In genomic region chr17:42436401-42436800, GRCh38 we compare ENCODE assay signal across 8 cellular contexts. TPM values are rescaled to one million over a fixed set of nuclear protein-coding genes. Genes with fewer than 3 reads are reported as not detected.
DNase-seq lines count a peak whose midpoint lies in the region; ATAC-seq and TF ChIP-seq lines count a peak whose summit lies in the region.

No MANE protein-coding gene starts in this region.

- ATAC-seq in GM18861 (IDR thresholded peaks at IDR 0.05; ENCODE audit: unreplicated experiment) = no peak
- ATAC-seq in HG02678 (IDR thresholded peaks at IDR 0.05; ENCODE audit: unreplicated experiment) = no peak
- ATAC-seq in activated CD4-positive, CD25-positive, alpha-beta regulatory T cell treated with anti-CD3 and anti-CD28 coated beads, Interleukin-2, amount 50 U/mL, for 24 hours = no peak

- peaks cover 16% of the 10 kb centered on the region for H3K4me1 Mint-ChIP-seq in brain

- no peaks in the 10 kb centered on the region for H3K9me3 Mint-ChIP-seq in brain

- peak overlapping the region in 1 of 5 experiments; percentile 11 for H3K4me3 Mint-ChIP-seq in brain

- H2AFZ ChIP-seq in hepatocyte = no peak overlapping the region

- peaks cover 10% of the 10 kb centered on the region for H3K4me1 ChIP-seq in hepatocyte (ENCODE audit: insufficient read depth)

- no peak overlapping the region for H3K4me3 ChIP-seq in hepatocyte

- 71% methylated on average over 6 of the region's 6 CpGs for WGBS in hepatocyte (ENCODE audit: low lambda C conversion rate, missing lambda C conversion rate)

- no peak for TF ChIP-seq CTCF in brain (conservative IDR thresholded peaks at IDR 0.05)
- no peak for TF ChIP-seq CTCF in hepatocyte (IDR thresholded peaks at IDR 0.05; ENCODE audit: poor library complexity)

- no peaks in the 10 kb centered on the region for H3K36me3 Mint-ChIP-seq in brain

- no peaks in the 10 kb centered on the region for H3K27me3 ChIP-seq in hepatocyte

- peaks cover 18% of the 10 kb centered on the region for H3K27me3 Mint-ChIP-seq in brain

- H3K27ac Mint-ChIP-seq in brain = peak overlapping the region in 3 of 5 experiments; percentile 14 to 86 (median 85)

- H3K9me3 ChIP-seq in hepatocyte (ENCODE audit: low read depth) = no peaks in the 10 kb centered on the region

- H3K4me2 ChIP-seq in hepatocyte = no peak overlapping the region

- no peaks in the 10 kb centered on the region for H3K9me2 ChIP-seq in hepatocyte (replicated peaks; ENCODE audit: insufficient read depth)

- no peaks in the 10 kb centered on the region for H3K36me3 ChIP-seq in hepatocyte (replicated peaks; ENCODE audit: insufficient read depth, low read depth)

- no peaks in the 10 kb centered on the region for H4K20me1 ChIP-seq in hepatocyte (ENCODE audit: insufficient read depth, poor library complexity, severe bottlenecking)

- no peaks in the 10 kb centered on the region for H3K79me2 ChIP-seq in hepatocyte

- peak; percentile 46 for DNase-seq in GOT3 (lab: John Stamatoyannopoulos, UW)
- peak; percentile 66 for DNase-seq in hepatocyte (ENCODE audit: low spot score)
- DNase-seq in stromal cell of bone marrow (ENCODE audit: low read depth) = peak; percentile 100
- DNase-seq in NCI-H1092 (lab: John Stamatoyannopoulos, UW) = no peak

- peak overlapping the region; percentile 80 for H3K27ac ChIP-seq in hepatocyte

RNA-seq across cellular contexts. Expression of gene CAVIN1, which starts 13.3 kb away (rescaled TPM):
- polyA plus RNA-seq in brain (ENCODE audit: insufficient read depth, low read depth, low replicate concordance) (36.9 TPM), hepatocyte (96.5 and 111 TPM in 2 replicates)
- 69.9 and 85.8 TPM in 2 replicates for total RNA-seq in hepatocyte

RNA-seq across cellular contexts. Expression of gene ATP6V0A1, which starts 22.3 kb away (rescaled TPM):
- polyA plus RNA-seq in brain (ENCODE audit: insufficient read depth, low read depth, low replicate concordance) (163 TPM), hepatocyte (63.4 and 65.2 TPM in 2 replicates)
- 58.3 and 71.4 TPM in 2 replicates for total RNA-seq in hepatocyte

RNA-seq across cellular contexts. Expression of gene STAT3, which starts 48.2 kb away (rescaled TPM):
- polyA plus RNA-seq in brain (ENCODE audit: insufficient read depth, low read depth, low replicate concordance) (81.5 TPM), hepatocyte (152 and 157 TPM in 2 replicates)
- 154 and 163 TPM in 2 replicates for total RNA-seq in hepatocyte
